Comparison of ENCODE assay signal across 7 cellular contexts in the genomic region with DNA sequence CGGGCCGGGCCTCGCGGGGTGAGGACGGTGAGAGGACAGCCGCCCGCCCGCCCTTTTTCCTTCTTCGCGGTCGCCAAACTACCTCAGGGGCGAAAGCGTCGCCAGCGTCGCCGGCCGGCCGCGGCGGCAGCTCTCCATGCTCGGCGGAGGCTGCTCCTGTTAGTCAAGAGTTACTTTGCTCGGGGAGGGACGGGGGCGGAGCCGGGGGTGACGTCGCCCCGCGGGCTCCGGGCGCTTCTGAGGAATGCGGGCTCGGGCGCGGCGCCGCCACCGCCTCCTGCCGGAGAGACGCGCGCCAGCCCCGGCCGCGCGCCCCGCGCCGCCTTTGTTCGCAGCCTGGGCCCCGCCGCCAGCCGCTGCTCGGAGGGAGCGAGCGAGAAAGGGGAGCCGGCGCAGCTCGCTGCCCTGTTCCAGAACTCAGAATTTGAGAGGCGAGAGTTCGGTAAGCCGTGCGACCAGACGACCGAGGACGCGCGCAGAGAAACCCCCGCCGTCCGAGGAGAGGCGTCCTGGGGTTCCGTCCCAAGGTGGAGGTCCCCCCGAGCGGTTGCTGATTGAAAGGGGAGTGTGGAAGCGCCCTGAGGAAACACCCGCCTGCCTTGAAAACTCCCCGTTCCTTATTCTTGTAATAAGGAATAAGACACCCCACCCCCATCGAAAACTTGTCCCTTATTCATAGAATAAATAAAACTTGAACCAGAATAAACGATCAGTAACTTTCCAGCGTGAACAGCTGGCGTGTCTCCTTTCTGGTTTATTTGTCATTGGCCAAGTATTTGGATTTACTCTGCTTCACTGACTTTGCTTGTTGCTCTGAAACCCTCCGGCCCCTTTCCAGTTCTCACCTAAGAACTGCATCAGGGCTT. TPM values are rescaled to one million over a fixed set of nuclear protein-coding genes. Genes with fewer than 3 reads are reported as not detected.
DNase-seq lines count a peak whose midpoint lies in the region; ATAC-seq and TF ChIP-seq lines count a peak whose summit lies in the region.

A gene (minus strand): TSS at position 164 of the 866 bp plus-strand sequence. CDS start 241 bp downstream, outside the sequence.

- peak within 1 kb of the TSS; percentile 66 for H3K27ac Mint-ChIP-seq in activated CD4-positive, alpha-beta T cell treated with anti-CD3 and anti-CD28 coated beads for 36 hours

- peak; percentile 92 for ATAC-seq in GM18502 (IDR thresholded peaks at IDR 0.05; ENCODE audit: poor library complexity, unreplicated experiment)
- peak; percentile 92 for ATAC-seq in HG02763 (IDR thresholded peaks at IDR 0.05; ENCODE audit: unreplicated experiment)
- peak; percentile 92 for ATAC-seq in activated CD4-positive, alpha-beta T cell treated with anti-CD3 and anti-CD28 coated beads for 36 hours

- H3K27me3 Mint-ChIP-seq in activated CD4-positive, alpha-beta T cell treated with anti-CD3 and anti-CD28 coated beads for 36 hours, result peaks cover 31% of the 10 kb centered on the region

- H3K36me3 Mint-ChIP-seq in activated CD4-positive, alpha-beta T cell treated with anti-CD3 and anti-CD28 coated beads for 36 hours (ENCODE audit: low read depth), result no peaks in the 10 kb centered on the region

- no peaks in the 10 kb centered on the region for H3K27me3 ChIP-seq in kidney epithelial cell (ENCODE audit: control insufficient read depth, insufficient read depth, low read length)

- H3K4me3 Mint-ChIP-seq in activated CD4-positive, alpha-beta T cell treated with anti-CD3 and anti-CD28 coated beads for 36 hours, result peak within 1 kb of the TSS; percentile 90

- POLR2A ChIA-PET in activated CD4-positive, alpha-beta T cell treated with anti-CD3 and anti-CD28 coated beads for 36 hours (lab: Charles Lee), result interaction anchor here (1.2 kb wide), 1 partner anchor 22 kb away, joined by 3 read pairs; no protein-coding TSS in a partner anchor

- no peaks in the 10 kb centered on the region for H3K9me3 Mint-ChIP-seq in activated CD4-positive, alpha-beta T cell treated with anti-CD3 and anti-CD28 coated beads for 36 hours (ENCODE audit: low read depth)

- CTCF ChIA-PET in activated CD4-positive, alpha-beta T cell treated with anti-CD3 and anti-CD28 coated beads for 36 hours (lab: Charles Lee), result interaction anchor here (0.5 to 1.7 kb wide), 6 partner anchors 82 to 1051 kb away, joined by 3 to 8 read pairs (median 3); no protein-coding TSS in a partner anchor

- intact Hi-C loops in activated CD4-positive, alpha-beta T cell treated with anti-CD3 and anti-CD28 coated beads for 36 hours (cut with DNase I, micrococcal nuclease), result loop anchor here (2.0 to 10.0 kb wide), 6 partner anchors 136 to 784 kb away; no protein-coding TSS in a partner anchor

- DNase-seq in NCI-H1694 treated with DMSO at 0.1 percent for 48 hours (lab: John Stamatoyannopoulos, UW) (peak; percentile 70), choroid plexus epithelial cell (ENCODE audit: low read depth) (peak; percentile 94), kidney epithelial cell (ENCODE audit: low read depth) (peak; percentile 72)
- DNase-seq in activated CD4-positive, alpha-beta T cell treated with anti-CD3 and anti-CD28 coated beads for 36 hours, result peak; percentile 94
- DNase-seq in stimulated activated CD4-positive, alpha-beta T cell treated with anti-CD3 and anti-CD28 coated beads, Interleukin-15, amount 100 ng/mL, for 24 hours, result peak; percentile 94

- no peaks in the 10 kb centered on the region for H3K36me3 ChIP-seq in kidney epithelial cell (ENCODE audit: control insufficient read depth, insufficient read depth, low read length)

- peak within 1 kb of the TSS; percentile 76 for H3K4me3 ChIP-seq in choroid plexus epithelial cell (ENCODE audit: low read depth, low read length)
- H3K4me3 ChIP-seq in kidney epithelial cell (ENCODE audit: low read depth, low read length), result peak within 1 kb of the TSS; percentile 91

- peak; percentile 12 for TF ChIP-seq CTCF in choroid plexus epithelial cell (conservative IDR thresholded peaks at IDR 0.05; ENCODE audit: low read depth, low read length)
- no peak for TF ChIP-seq CTCF in kidney epithelial cell (IDR thresholded peaks at IDR 0.05; ENCODE audit: insufficient read depth, low read length, poor library complexity, severe bottlenecking)

- H3K4me1 Mint-ChIP-seq in activated CD4-positive, alpha-beta T cell treated with anti-CD3 and anti-CD28 coated beads for 36 hours, result peaks cover 18% of the 10 kb centered on the region

RNA-seq across cellular contexts. Expression of the gene that starts here (rescaled TPM):
- total RNA-seq in activated CD4-positive, alpha-beta T cell treated with anti-CD3 and anti-CD28 coated beads for 36 hours, result 1 to 10 TPM; 4.1 to 5.0 TPM
- 117 and 127 TPM in 2 replicates for total RNA-seq in kidney epithelial cell

Comparison
In these comparisons a context has a peak if more than half of its experiments do, and no peak if none do; other contexts are left out.
1. Peak in every context shown above with its lines: DNase-seq, ATAC-seq and H3K4me3 ChIP-seq.
2. RNA of the gene that starts here (total RNA-seq): 117 to 127 TPM in kidney epithelial cell; 4.1 to 5.0 TPM in activated CD4-positive, alpha-beta T cell treated with anti-CD3 and anti-CD28 coated beads for 36 hours; every median in the first group is over 10 times any median in the second.